Comparison of ENCODE assay signal across 7 cellular contexts in the genomic region with DNA sequence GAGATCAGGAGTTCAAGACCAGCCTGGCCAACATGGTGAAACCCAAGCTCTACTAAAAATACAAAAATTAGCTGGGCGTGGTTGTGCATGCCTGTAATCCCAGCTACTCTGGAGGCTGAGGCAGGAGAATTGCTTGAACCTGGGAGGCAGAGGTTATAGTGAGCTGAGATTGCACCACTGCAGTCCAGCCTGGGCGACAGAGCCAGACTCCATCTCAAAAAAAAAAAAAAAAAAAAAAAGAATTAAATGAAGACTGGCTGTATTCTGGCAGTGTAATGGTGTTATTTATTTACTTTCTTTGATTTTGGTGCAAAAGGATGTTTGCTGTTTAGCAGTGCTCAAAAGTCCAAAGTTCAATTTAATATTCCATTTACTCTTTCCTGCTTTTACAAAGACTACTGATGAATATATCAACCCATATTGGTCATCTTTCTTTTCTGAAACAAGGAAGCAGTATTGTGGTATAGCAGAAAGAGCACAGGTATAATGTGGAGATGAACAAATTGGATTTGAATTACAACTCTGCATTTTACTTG.
DNase-seq lines count a peak whose midpoint lies in the region; ATAC-seq, FAIRE-seq and TF ChIP-seq lines count a peak whose summit lies in the region.
"Not testable (repeated sequence)": the region's sequence is repeated elsewhere in the genome, so short reads cannot be mapped to it uniquely, and the experiment has no call there.

No MANE protein-coding gene starts in this region.

- H4K20me1 ChIP-seq in HepG2 (ENCODE audit: insufficient read depth, low read length) = not testable (repeated sequence)

- ATAC-seq in HepG2 (peak; percentile 57), pancreas (peak; percentile 5 to 44 (median 22))

- H3K27ac ChIP-seq in RWPE1 (peak overlapping the region; percentile 91), breast epithelium (peak overlapping the region; percentile 57 to 84), esophagus squamous epithelium (peak overlapping the region; percentile 49 to 75 (median 62)), HepG2 (ENCODE audit: extremely low read length, insufficient read depth, low read length) (peak overlapping the region; percentile 72), pancreas (peak overlapping the region; percentile 60 to 91 (median 78)), transverse colon (peak overlapping the region; percentile 40 to 70 (median 59))

- POLR2A ChIA-PET in RWPE1 (lab: Yijun Ruan, JAX; ENCODE audit: low non-redundant PET) = not testable (repeated sequence)
- POLR2A ChIA-PET in HepG2 (lab: Yijun Ruan, JAX) = interaction anchor here (0.8 to 1.6 kb wide), 10 partner anchors 9 to 200 kb away, joined by 3 to 25 read pairs (median 4); no protein-coding TSS in a partner anchor

- H3K27me3 ChIP-seq in breast epithelium; esophagus squamous epithelium; HepG2 (ENCODE audit: control insufficient read depth in 1 of 2, insufficient read depth in 2 of 2, low read length in 2 of 2); pancreas; transverse colon: not testable (repeated sequence)

- H3K79me2 ChIP-seq in HepG2 (ENCODE audit: insufficient read depth, low read length) = not testable (repeated sequence)

- in situ Hi-C loops in HepG2 (cut with HindIII; ENCODE audit: extremely low pct_ligation_motif_present, low pct_unique_long_range_greater_than_20kb); transverse colon (cut with MboI; ENCODE audit: low pct_ligation_motif_present in 1 of 4, low pct_unique_long_range_greater_than_20kb in 1 of 4, low sequenced_read_pairs in 3 of 4): not testable (repeated sequence)

- BruUV-seq in HepG2 (replicated peaks; lab: Mats Ljungman, UMichigan) = not testable (repeated sequence)

- not testable (repeated sequence) for H3K9me3 ChIP-seq in breast epithelium, esophagus squamous epithelium, pancreas, transverse colon
- H3K9me3 ChIP-seq in HepG2 (ENCODE audit: low read length) = peaks cover 12% of the 10 kb centered on the region

- H3K4me1 ChIP-seq in breast epithelium = not testable (repeated sequence)
- H3K4me1 ChIP-seq in esophagus squamous epithelium = peaks cover 12 to 51% (median 27%) of the 10 kb centered on the region in 3 donors
- peaks cover 53% of the 10 kb centered on the region for H3K4me1 ChIP-seq in HepG2 (ENCODE audit: insufficient read depth, low read length)
- peaks cover 21 to 35% (median 30%) of the 10 kb centered on the region in 3 donors for H3K4me1 ChIP-seq in pancreas
- H3K4me1 ChIP-seq in transverse colon = peaks cover 0 to 25% (median 10%) of the 10 kb centered on the region in 4 donors

- TF ChIP-seq POLR2A in breast epithelium (IDR thresholded peaks at IDR 0.05); esophagus squamous epithelium (IDR thresholded peaks at IDR 0.05); HepG2 (IDR thresholded peaks at IDR 0.05; ENCODE audit: insufficient read depth in 1 of 2, low read depth in 2 of 2, low read length in 2 of 2); transverse colon (IDR thresholded peaks at IDR 0.05): not testable (repeated sequence)

- not testable (repeated sequence) for TF ChIP-seq RAD21 in HepG2 (CRISPR knock-in tag; IDR thresholded peaks at IDR 0.05)

- DNase-seq in DMS53 (lab: John Stamatoyannopoulos, UW) = peak; percentile 58
- not testable (repeated sequence) for DNase-seq in RWPE1 (ENCODE audit: low spot score); breast epithelium (ENCODE audit: low spot score in 2 of 2); esophagus squamous epithelium (lab: John Stamatoyannopoulos, UW); pancreas; transverse colon
- peak; percentile 21 for DNase-seq in HepG2 (ENCODE audit: low spot score)

- not testable (repeated sequence) for H3K4me3 ChIP-seq in breast epithelium, esophagus squamous epithelium, pancreas, transverse colon
- peak overlapping the region in 1 of 3 experiments; percentile 3; a peak in 1 of 6 replicates for H3K4me3 ChIP-seq in HepG2 (replicated peaks in 1 of 3; ENCODE audit: insufficient read depth in 1 of 3, low read depth in 2 of 3, low read length in 3 of 3)

- not testable (repeated sequence) for H2AFZ ChIP-seq in HepG2 (ENCODE audit: low read length)

- TF ChIP-seq CTCF in RWPE1 (conservative IDR thresholded peaks at IDR 0.05; ENCODE audit: low read depth); breast epithelium (IDR thresholded peaks at IDR 0.05); esophagus squamous epithelium (IDR thresholded peaks at IDR 0.05); HepG2 (CRISPR knock-in tag; IDR thresholded peaks at IDR 0.05); pancreas (IDR thresholded peaks at IDR 0.05); transverse colon (IDR thresholded peaks at IDR 0.05): not testable (repeated sequence)

- 78 to 81% methylated on average over 2 of the region's 2 CpGs for WGBS in esophagus squamous epithelium, 2 donors
- WGBS in HepG2 (ENCODE audit: low lambda C conversion rate) = 95% methylated on average over 2 of the region's 2 CpGs
- WGBS in pancreas, 2 donors = 69 to 78% methylated on average over 2 of the region's 2 CpGs
- WGBS in transverse colon (ENCODE audit: low coverage in 1 of 2), 2 donors = 71 to 80% methylated on average over 1 to 2 of the region's 2 CpGs

- peak in 1 of 2 experiments; percentile 45; a peak in 1 of 4 replicates for TF ChIP-seq EP300 in HepG2 (IDR thresholded peaks at IDR 0.05; ENCODE audit: low read depth in 2 of 2, low read length in 2 of 2)
- TF ChIP-seq EP300 in HepG2 (CRISPR knock-in tag; IDR thresholded peaks at IDR 0.05; ENCODE audit: borderline replicate concordance); transverse colon (IDR thresholded peaks at IDR 0.05; ENCODE audit: low read depth): not testable (repeated sequence)

- H3K4me2 ChIP-seq in HepG2 (ENCODE audit: low read depth, low read length) = peak overlapping the region; percentile 16; the same call in 1 of the 2 replicates

- FAIRE-seq in HepG2 (lab: Jason Lieb, UNC); pancreas (lab: Jason Lieb, UNC): not testable (repeated sequence)

- CTCF ChIA-PET in RWPE1 (lab: Yijun Ruan, JAX) = interaction anchor here (1.3 kb wide), 1 partner anchor 202 kb away, joined by 5 read pairs; no protein-coding TSS in a partner anchor
- CTCF ChIA-PET in HepG2 (lab: Yijun Ruan, JAX; ENCODE audit: low intra/inter-chr PET ratio, low total read pairs) = not testable (repeated sequence)

- H3K9ac ChIP-seq in HepG2 (ENCODE audit: insufficient read depth, low read depth, low read length) = peak overlapping the region; percentile 36; the same call in 1 of the 2 replicates

- intact Hi-C loops in breast epithelium (cut with DNase I; ENCODE audit: low total_unique reads); esophagus squamous epithelium (cut with DNase I); pancreas (cut with DNase I); transverse colon (cut with DNase I; ENCODE audit: low total_unique reads): not testable (repeated sequence)
- intact Hi-C loops in HepG2 (cut with micrococcal nuclease; ENCODE audit: unreplicated experiment) = loop anchor here (1.0 to 5.0 kb wide), 6 partner anchors 32 to 139 kb away; no protein-coding TSS in a partner anchor

- not testable (repeated sequence) for H3K36me3 ChIP-seq in breast epithelium; esophagus squamous epithelium; HepG2 (replicated peaks in 1 of 2; ENCODE audit: control insufficient read depth in 1 of 2, insufficient read depth in 2 of 2, low read length in 2 of 2); pancreas; transverse colon

TF ChIP-seq in HepG2, 621 proteins besides CTCF, POLR2A, EP300 and RAD21 (continues in another document):
- TF ChIP-seq ZNF652 (CRISPR knock-in tag; IDR thresholded peaks at IDR 0.05; ENCODE audit: borderline replicate concordance, low read depth) (peak; percentile 74; the same call in 1 of the 2 replicates), ZNF501 (CRISPR knock-in tag; IDR thresholded peaks at IDR 0.05) (0 out of 2 replicates have a peak, but pooled peaks have one; percentile 19)
- TF ChIP-seq, protein P1, sequence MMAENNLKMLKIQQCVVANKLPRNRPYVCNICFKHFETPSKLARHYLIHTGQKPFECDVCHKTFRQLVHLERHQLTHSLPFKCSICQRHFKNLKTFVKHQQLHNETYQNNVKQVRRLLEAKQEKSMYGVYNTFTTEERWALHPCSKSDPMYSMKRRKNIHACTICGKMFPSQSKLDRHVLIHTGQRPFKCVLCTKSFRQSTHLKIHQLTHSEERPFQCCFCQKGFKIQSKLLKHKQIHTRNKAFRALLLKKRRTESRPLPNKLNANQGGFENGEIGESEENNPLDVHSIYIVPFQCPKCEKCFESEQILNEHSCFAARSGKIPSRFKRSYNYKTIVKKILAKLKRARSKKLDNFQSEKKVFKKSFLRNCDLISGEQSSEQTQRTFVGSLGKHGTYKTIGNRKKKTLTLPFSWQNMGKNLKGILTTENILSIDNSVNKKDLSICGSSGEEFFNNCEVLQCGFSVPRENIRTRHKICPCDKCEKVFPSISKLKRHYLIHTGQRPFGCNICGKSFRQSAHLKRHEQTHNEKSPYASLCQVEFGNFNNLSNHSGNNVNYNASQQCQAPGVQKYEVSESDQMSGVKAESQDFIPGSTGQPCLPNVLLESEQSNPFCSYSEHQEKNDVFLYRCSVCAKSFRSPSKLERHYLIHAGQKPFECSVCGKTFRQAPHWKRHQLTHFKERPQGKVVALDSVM (CRISPR knock-in tag; IDR thresholded peaks at IDR 0.05) = peak; percentile 70
